In the genomic region with DNA sequence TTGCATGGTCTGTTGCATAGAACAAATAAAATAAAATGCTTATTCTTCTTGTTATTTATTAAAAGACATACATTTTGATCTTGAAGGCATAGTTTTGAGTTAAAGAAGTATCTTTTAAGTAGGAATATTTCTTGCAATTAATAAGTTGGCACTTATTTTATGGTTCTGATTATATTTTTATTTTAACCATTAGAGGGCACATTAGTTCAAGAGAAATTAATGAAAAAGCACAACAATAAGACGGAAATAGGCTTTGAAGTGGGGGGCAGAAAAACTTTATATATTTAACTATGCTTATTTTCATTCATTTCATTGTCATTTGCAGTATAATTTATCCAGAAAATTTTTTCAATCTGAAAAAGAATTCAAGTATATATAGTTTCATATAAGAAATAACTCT, we compare ENCODE assay signal across 18 cellular contexts. TPM values are rescaled to one million over a fixed set of nuclear protein-coding genes. Genes with fewer than 3 reads are reported as not detected.
DNase-seq lines count a peak whose midpoint lies in the region; ATAC-seq and TF ChIP-seq lines count a peak whose summit lies in the region.
"Had no signal": no experiment of that assay in that cellular context is flagged by ENCODE, and none has a peak within 500 bp of the region (broad histone marks: within the 10 kb centered on the region; RNA-seq: fewer than 3 reads in every experiment).

No MANE protein-coding gene starts in this region.

- H3K9me2 ChIP-seq in SK-N-SH (no peaks in the 10 kb centered on the region), OCI-LY1 (ENCODE audit: low read depth, low read length) (no peaks in the 10 kb centered on the region)

- no peaks in the 10 kb centered on the region for H3K9me3 ChIP-seq in SK-N-SH
- H3K9me3 ChIP-seq in OCI-LY1 (ENCODE audit: low read length) = no peaks in the 10 kb centered on the region
- H3K9me3 ChIP-seq: A549; BLaER1 treated with 17β-estradiol and CSF1 and Interleukin-3, amounts not matched to agents 10 nM and 100 nM had no signal

- DNase-seq in SK-N-SH (no peak), chondrocyte (ENCODE audit: low spot score) (no peak), NCI-H774 (lab: John Stamatoyannopoulos, UW) (no peak), HuH-7 (ENCODE audit: low spot score) (no peak), GM19240 (ENCODE audit: insufficient read length, low spot score) (no peak)
- no peak for DNase-seq in activated naive CD4-positive, alpha-beta T cell treated with anti-CD3 and anti-CD28 coated beads, Interleukin-2, amount 10 ng/mL, durations not matched to agents 7 days and 5 days
- DNase-seq: H7; NCI-H1092; NCI-H1694 treated with DMSO at 0.1 percent for 48 hours; NCI-H69; NK-92 treated with Interleukin-12 subunit alpha and Interleukin-12 subunit beta, amount 100 ng/mL, for 24 hours; T-cell had no signal

- H3K4me3 ChIP-seq in SK-N-SH (ENCODE audit: low read depth in 2 of 2, low read length in 1 of 2) (no peak overlapping the region), OCI-LY1 (ENCODE audit: low read depth, low read length, poor library complexity, severe bottlenecking) (no peak overlapping the region)
- H3K4me3 ChIP-seq: A549; BLaER1 treated with 17β-estradiol and CSF1 and Interleukin-3, amounts not matched to agents 10 nM and 100 nM; K562 had no signal

- H3K4me1 Mint-ChIP-seq in chondrocyte (ENCODE audit: low read depth) = no peaks in the 10 kb centered on the region
- H3K4me1 Mint-ChIP-seq in activated naive CD4-positive, alpha-beta T cell treated with anti-CD3 and anti-CD28 coated beads, Interleukin-2, amount 10 ng/mL, durations not matched to agents 7 days and 5 days = no peaks in the 10 kb centered on the region
- H3K4me1 Mint-ChIP-seq: T-cell had no signal

- TF ChIP-seq RAD21 in SK-N-SH (IDR thresholded peaks at IDR 0.05; ENCODE audit: low read length) = no peak

- CTCF ChIA-PET in SK-N-SH (lab: Yijun Ruan, JAX) = interaction anchor here (1.7 kb wide), 1 partner anchor 230 kb away, joined by 3 read pairs; no protein-coding TSS in a partner anchor
- CTCF ChIA-PET in activated naive CD4-positive, alpha-beta T cell treated with anti-CD3 and anti-CD28 coated beads, Interleukin-2, amount 10 ng/mL, durations not matched to agents 7 days and 5 days (lab: Charles Lee) = no interaction called here

- no peaks in the 10 kb centered on the region for H3K79me2 ChIP-seq in SK-N-SH (ENCODE audit: insufficient read depth)
- no peaks in the 10 kb centered on the region for H3K79me2 ChIP-seq in OCI-LY1 (ENCODE audit: insufficient read depth, low read length)

- POLR2A ChIA-PET in SK-N-SH (lab: Yijun Ruan, JAX) = no interaction called here

- H3K9ac ChIP-seq in SK-N-SH = no peak overlapping the region
- no peak overlapping the region for H3K9ac ChIP-seq in OCI-LY1 (ENCODE audit: low read length)
- H3K9ac ChIP-seq: BLaER1 treated with 17β-estradiol and CSF1 and Interleukin-3, amounts not matched to agents 10 nM and 100 nM had no signal

- H3K4me2 ChIP-seq in SK-N-SH (no peak overlapping the region), OCI-LY1 (ENCODE audit: low read length) (no peak overlapping the region)
- H3K4me2 ChIP-seq: A549; BLaER1 treated with 17β-estradiol and CSF1 and Interleukin-3, amounts not matched to agents 10 nM and 100 nM had no signal

- H3F3A ChIP-seq in SK-N-SH (replicated peaks; ENCODE audit: insufficient read depth) (no peaks in the 10 kb centered on the region), OCI-LY1 (ENCODE audit: insufficient read depth, low read length) (no peaks in the 10 kb centered on the region)

- no peaks in the 10 kb centered on the region for H3K4me1 ChIP-seq in SK-N-SH (ENCODE audit: control insufficient read depth in 1 of 2, insufficient read depth in 2 of 2, low read depth in 1 of 2, low read length in 1 of 2)
- no peaks in the 10 kb centered on the region for H3K4me1 ChIP-seq in OCI-LY1 (ENCODE audit: insufficient read depth, low read length, severe bottlenecking)
- H3K4me1 ChIP-seq: A549; BLaER1 treated with 17β-estradiol and CSF1 and Interleukin-3, amounts not matched to agents 10 nM and 100 nM had no signal

- no peak overlapping the region for H3K27ac Mint-ChIP-seq in chondrocyte (ENCODE audit: unreplicated experiment)
- no peak overlapping the region for H3K27ac Mint-ChIP-seq in activated naive CD4-positive, alpha-beta T cell treated with anti-CD3 and anti-CD28 coated beads, Interleukin-2, amount 10 ng/mL, durations not matched to agents 7 days and 5 days
- H3K27ac Mint-ChIP-seq: T-cell had no signal

- H3K36me3 ChIP-seq in SK-N-SH (replicated peaks in 1 of 2; ENCODE audit: control insufficient read depth in 1 of 2, insufficient read depth in 2 of 2, low read length in 1 of 2) = no peaks in the 10 kb centered on the region
- no peaks in the 10 kb centered on the region for H3K36me3 ChIP-seq in OCI-LY1 (ENCODE audit: insufficient read depth, low read length)
- H3K36me3 ChIP-seq: BLaER1 treated with 17β-estradiol and CSF1 and Interleukin-3, amounts not matched to agents 10 nM and 100 nM had no signal

- TF ChIP-seq CTCF in SK-N-SH (IDR thresholded peaks at IDR 0.05) (peak; percentile 46), OCI-LY1 (IDR thresholded peaks at IDR 0.05; ENCODE audit: low read length) (peak; percentile 24; the same call in 1 of the 2 replicates), chondrocyte (IDR thresholded peaks at IDR 0.05) (peak; percentile 37)

- TF ChIP-seq EP300 in SK-N-SH (IDR thresholded peaks at IDR 0.05; ENCODE audit: borderline replicate concordance in 1 of 2, low read depth in 1 of 2, low read length in 1 of 2) = no peak

- H3K4me3 Mint-ChIP-seq in chondrocyte (ENCODE audit: unreplicated experiment) = no peak overlapping the region
- no peak overlapping the region for H3K4me3 Mint-ChIP-seq in activated naive CD4-positive, alpha-beta T cell treated with anti-CD3 and anti-CD28 coated beads, Interleukin-2, amount 10 ng/mL, durations not matched to agents 7 days and 5 days
- H3K4me3 Mint-ChIP-seq: T-cell had no signal

- WGBS in SK-N-SH (ENCODE audit: low lambda C conversion rate) = 1% methylated on average over 1 of the region's 1 CpG

- H3K9me3 Mint-ChIP-seq in chondrocyte (ENCODE audit: low read depth) = peaks cover 7% of the 10 kb centered on the region
- H3K9me3 Mint-ChIP-seq in activated naive CD4-positive, alpha-beta T cell treated with anti-CD3 and anti-CD28 coated beads, Interleukin-2, amount 10 ng/mL, durations not matched to agents 7 days and 5 days = peaks cover 2% of the 10 kb centered on the region

- H3K27me3 ChIP-seq in SK-N-SH (ENCODE audit: insufficient read depth) (no peaks in the 10 kb centered on the region), OCI-LY1 (ENCODE audit: insufficient read depth, low read length) (no peaks in the 10 kb centered on the region)
- H3K27me3 ChIP-seq: BLaER1 treated with 17β-estradiol and CSF1 and Interleukin-3, amounts not matched to agents 10 nM and 100 nM had no signal

- no peak for ATAC-seq in SK-N-SH treated with all-trans-retinoic acid at 6 μM for 48 hours
- ATAC-seq: A549, K562, Right ventricle myocardium inferior, T-cell had no signal

- peaks cover 13% of the 10 kb centered on the region for H3K27me3 Mint-ChIP-seq in chondrocyte (ENCODE audit: low read depth)
- H3K27me3 Mint-ChIP-seq in activated naive CD4-positive, alpha-beta T cell treated with anti-CD3 and anti-CD28 coated beads, Interleukin-2, amount 10 ng/mL, durations not matched to agents 7 days and 5 days = peaks cover 4% of the 10 kb centered on the region

- H3K27ac ChIP-seq in SK-N-SH (ENCODE audit: low read depth in 2 of 2, low read length in 1 of 2) = no peak overlapping the region
- no peak overlapping the region for H3K27ac ChIP-seq in OCI-LY1 (ENCODE audit: low read depth, low read length, poor library complexity, severe bottlenecking)
- H3K27ac ChIP-seq: A549; BLaER1 treated with 17β-estradiol and CSF1 and Interleukin-3, amounts not matched to agents 10 nM and 100 nM had no signal

- H2AFZ ChIP-seq in SK-N-SH (ENCODE audit: low read depth) (no peak overlapping the region), OCI-LY1 (ENCODE audit: low read length) (no peak overlapping the region)

- H4K20me1 ChIP-seq in SK-N-SH (ENCODE audit: insufficient read depth) (no peaks in the 10 kb centered on the region), OCI-LY1 (ENCODE audit: insufficient read depth, low read length) (no peaks in the 10 kb centered on the region)
- H4K20me1 ChIP-seq: BLaER1 treated with 17β-estradiol and CSF1 and Interleukin-3, amounts not matched to agents 10 nM and 100 nM had no signal

- H3K36me3 Mint-ChIP-seq in chondrocyte (ENCODE audit: low read depth) = no peaks in the 10 kb centered on the region
- H3K36me3 Mint-ChIP-seq in activated naive CD4-positive, alpha-beta T cell treated with anti-CD3 and anti-CD28 coated beads, Interleukin-2, amount 10 ng/mL, durations not matched to agents 7 days and 5 days = no peaks in the 10 kb centered on the region
- H3K36me3 Mint-ChIP-seq: T-cell had no signal

TF ChIP-seq in SK-N-SH, 30 proteins besides CTCF, POLR2A, EP300 and RAD21 (continues in another document):
- TF ChIP-seq, protein P1, sequence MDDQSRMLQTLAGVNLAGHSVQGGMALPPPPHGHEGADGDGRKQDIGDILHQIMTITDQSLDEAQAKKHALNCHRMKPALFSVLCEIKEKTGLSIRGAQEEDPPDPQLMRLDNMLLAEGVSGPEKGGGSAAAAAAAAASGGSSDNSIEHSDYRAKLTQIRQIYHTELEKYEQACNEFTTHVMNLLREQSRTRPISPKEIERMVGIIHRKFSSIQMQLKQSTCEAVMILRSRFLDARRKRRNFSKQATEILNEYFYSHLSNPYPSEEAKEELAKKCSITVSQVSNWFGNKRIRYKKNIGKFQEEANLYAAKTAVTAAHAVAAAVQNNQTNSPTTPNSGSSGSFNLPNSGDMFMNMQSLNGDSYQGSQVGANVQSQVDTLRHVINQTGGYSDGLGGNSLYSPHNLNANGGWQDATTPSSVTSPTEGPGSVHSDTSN (IDR thresholded peaks at IDR 0.05) = no peak
- no peak for TF ChIP-seq NFIC (IDR thresholded peaks at IDR 0.05; ENCODE audit: borderline replicate concordance)

RNA-seq across cellular contexts. Expression of a gene that starts 44.2 kb away (rescaled TPM):
- polyA plus RNA-seq in SK-N-SH (2012; rRNA removed) = 21.1 and 28.8 TPM in 2 replicates
- polyA plus RNA-seq in SK-N-SH (2012; cell fraction: cytosol; rRNA removed) = 28.9 and 32.2 TPM in 2 replicates
- 23.7 and 45.3 TPM in 2 replicates for polyA plus RNA-seq in SK-N-SH (2012; cell fraction: nucleus; rRNA removed)
- total RNA-seq in chondrocyte = 25.2 to 31.1 TPM (median 26.0 TPM) in 3 replicates
